9 cellular contexts compared by ENCODE assay signal in genomic region chr6:138402833-138403187, GRCh38. TPM values are rescaled to one million over a fixed set of nuclear protein-coding genes. Genes with fewer than 3 reads are reported as not detected.
A peak's percentile ranks its signal among the peaks of the same experiment; 100 is the strongest.
DNase-seq lines count a peak whose midpoint lies in the region; ATAC-seq and TF ChIP-seq lines count a peak whose summit lies in the region.
"Had no signal": no experiment of that assay in that cellular context is flagged by ENCODE, and none has a peak within 500 bp of the region (broad histone marks: within the 10 kb centered on the region; RNA-seq: fewer than 3 reads in every experiment).

No MANE protein-coding gene starts in this region.

- DNase-seq in activated CD4-positive, alpha-beta T cell treated with anti-CD3 and anti-CD28 coated beads for 36 hours, result no peak
- no peak for DNase-seq in activated CD4-positive, alpha-beta T cell treated with anti-CD3 and anti-CD28 coated beads, Interleukin-2, amount 50 U/mL, for 1 hour
- no peak for DNase-seq in 8988T

- POLR2A ChIA-PET in activated CD4-positive, alpha-beta T cell treated with anti-CD3 and anti-CD28 coated beads for 36 hours (lab: Charles Lee), result interaction anchor here (0.6 kb wide), 1 partner anchor 148 kb away, joined by 3 read pairs; no protein-coding TSS in a partner anchor

- peaks cover 21% of the 10 kb centered on the region for H3K36me3 ChIP-seq in iPS-20b (ENCODE audit: insufficient read depth, low read depth, low read length)
- H3K36me3 ChIP-seq in stomach smooth muscle (ENCODE audit: control insufficient read depth in 2 of 2, insufficient read depth in 2 of 2, low read length in 2 of 2), result peaks cover 3 to 16% of the 10 kb centered on the region in 2 donors

- H3K4me1 Mint-ChIP-seq in activated CD4-positive, alpha-beta T cell treated with anti-CD3 and anti-CD28 coated beads for 36 hours, result peaks cover 6% of the 10 kb centered on the region

- H3K27me3 ChIP-seq in iPS-20b (ENCODE audit: insufficient read depth, low read length) (no peaks in the 10 kb centered on the region; the same call in 1 of the 2 replicates), stomach smooth muscle (ENCODE audit: control insufficient read depth in 1 of 2, insufficient read depth in 2 of 2, low read length in 2 of 2) (no peaks in the 10 kb centered on the region)

- H3K4me3 ChIP-seq in WI38 (ENCODE audit: low read depth, low read length), result peak overlapping the region; percentile 84; the same call in 1 of the 2 replicates
- H3K4me3 ChIP-seq in iPS-20b (ENCODE audit: low read length), result peak overlapping the region; percentile 96; the same call in 1 of the 2 replicates
- H3K4me3 ChIP-seq in stomach smooth muscle (ENCODE audit: low read length in 2 of 2), result peak overlapping the region in 1 of 2 donors; percentile 91

- TF ChIP-seq CTCF in WI38 (IDR thresholded peaks at IDR 0.05; ENCODE audit: low read depth, low read length), result no peak

- H3K27ac Mint-ChIP-seq in activated CD4-positive, alpha-beta T cell treated with anti-CD3 and anti-CD28 coated beads for 36 hours, result no peak overlapping the region

- H3K27me3 Mint-ChIP-seq in activated CD4-positive, alpha-beta T cell treated with anti-CD3 and anti-CD28 coated beads for 36 hours, result no peaks in the 10 kb centered on the region

- H3K4me1 ChIP-seq in iPS-20b (ENCODE audit: insufficient read depth, low read length), result no peaks in the 10 kb centered on the region
- H3K4me1 ChIP-seq in stomach smooth muscle (ENCODE audit: control insufficient read depth, insufficient read depth, low read length), result peaks cover 12% of the 10 kb centered on the region

- H3K9me3 Mint-ChIP-seq in activated CD4-positive, alpha-beta T cell treated with anti-CD3 and anti-CD28 coated beads for 36 hours (ENCODE audit: low read depth), result no peaks in the 10 kb centered on the region

- CTCF ChIA-PET in activated CD4-positive, alpha-beta T cell treated with anti-CD3 and anti-CD28 coated beads for 36 hours (lab: Charles Lee), result interaction anchor here (0.6 to 1.4 kb wide), 4 partner anchors 53 to 286 kb away, joined by 3 to 5 read pairs (median 3); no protein-coding TSS in a partner anchor

- intact Hi-C loops in activated CD4-positive, alpha-beta T cell treated with anti-CD3 and anti-CD28 coated beads for 36 hours (cut with DNase I, micrococcal nuclease), result loop anchor here (5.0 to 10.0 kb wide), 3 partner anchors 286 to 582 kb away; partner anchors contain the start of gene REPS1 (in 1 of the 2)

- peak overlapping the region; percentile 70 for H3K4me3 Mint-ChIP-seq in activated CD4-positive, alpha-beta T cell treated with anti-CD3 and anti-CD28 coated beads for 36 hours

- H3K27ac ChIP-seq in iPS-20b (ENCODE audit: low read length) (no peak overlapping the region), stomach smooth muscle (ENCODE audit: low read length) (peak overlapping the region; percentile 90)

- H3K9ac ChIP-seq in iPS-20b (ENCODE audit: low read depth, low read length) (0 out of 2 replicates have a peak overlapping the region, but pooled peaks have one; percentile 85), stomach smooth muscle (ENCODE audit: low read length in 2 of 2) (peak overlapping the region; percentile 90)

- no peak for ATAC-seq in activated CD4-positive, alpha-beta T cell treated with anti-CD3 and anti-CD28 coated beads for 36 hours
- ATAC-seq in GM19035 (IDR thresholded peaks at IDR 0.05; ENCODE audit: unreplicated experiment) (no peak), HG03354 (IDR thresholded peaks at IDR 0.05; ENCODE audit: poor library complexity, severe bottlenecking, unreplicated experiment) (no peak)

- H3K9me3 ChIP-seq in iPS-20b (ENCODE audit: insufficient read depth, low read depth, low read length) (no peaks in the 10 kb centered on the region), stomach smooth muscle (ENCODE audit: control insufficient read depth in 2 of 2, low read length in 2 of 2) (no peaks in the 10 kb centered on the region)

- peaks cover 2% of the 10 kb centered on the region for H3K36me3 Mint-ChIP-seq in activated CD4-positive, alpha-beta T cell treated with anti-CD3 and anti-CD28 coated beads for 36 hours (ENCODE audit: low read depth)

RNA-seq across cellular contexts. Expression of gene HEBP2, which starts 1.2 kb away (rescaled TPM):
- total RNA-seq in activated CD4-positive, alpha-beta T cell treated with anti-CD3 and anti-CD28 coated beads for 36 hours, result 1 to 10 TPM; 4.0 to 4.7 TPM

RNA-seq across cellular contexts. Expression of gene SMIM28, which starts 25.1 kb away (rescaled TPM):
- not detected for total RNA-seq in activated CD4-positive, alpha-beta T cell treated with anti-CD3 and anti-CD28 coated beads for 36 hours
- total RNA-seq: T-helper 2 cell treated with Interferon-gamma antibody and Interleukin-4, amounts not matched to agents 100 ng/mL and 5 ng/mL, for 36 hours had no signal
